ENCODE assay signal across 34 cellular contexts in genomic region chr13:79941752-79942151, GRCh38.
"Had no signal": no experiment of that assay in that cellular context is flagged by ENCODE, and none has a peak within 500 bp of the region (broad histone marks: within the 10 kb centered on the region; RNA-seq: fewer than 3 reads in every experiment).

No MANE protein-coding gene starts in this region.

- H3K9me3 ChIP-seq: adrenal gland, body of pancreas, breast epithelium had no signal

- H3K4me1 ChIP-seq: adrenal gland, breast epithelium had no signal

- H3K4me3 Mint-ChIP-seq: activated B cell treated with CpG ODN at 0.5 μM for 24 hours; activated CD4-positive, alpha-beta memory T cell treated with anti-CD3 and anti-CD28 coated beads for 36 hours; activated CD4-positive, alpha-beta T cell treated with anti-CD3 and anti-CD28 coated beads, Interleukin-2, amount 10 ng/mL, durations not matched to agents 24 days and 14 days; activated CD8-positive, alpha-beta T cell treated with anti-CD3 and anti-CD28 coated beads for 36 hours; activated naive CD4-positive, alpha-beta T cell treated with anti-CD3 and anti-CD28 coated beads for 36 hours; activated naive CD8-positive, alpha-beta T cell treated with anti-CD3 and anti-CD28 coated beads for 36 hours; activated T-cell treated with anti-CD3 and anti-CD28 coated beads, Interleukin-2, amount 50 U/mL, for 4 hours; activated T-cell treated with anti-CD3 and anti-CD28 coated beads, Interleukin-2, amount 50 U/mL, for 72 hours; activated T-helper 1 cell treated with anti-CD3 and anti-CD28 coated beads, Interleukin-12 subunit alpha, Interleukin-12 subunit beta, Interleukin-2, Interleukin-4 antibody, amounts not matched to agents 30 ng/mL and 10 ng/mL and 1 ng/mL, durations not matched to agents 14 hours and 24 hours and 36 hours; activated T-helper 17 cell treated with anti-CD3 and anti-CD28 coated beads, Interleukin-2, amount 50 U/mL, for 72 hours; T-helper 1 cell treated with Interleukin-12 subunit alpha and Interleukin-12 subunit beta and Interleukin-4 antibody, amounts not matched to agents 30 μg/mL and 1 μg/mL, for 36 hours; T-helper 2 cell treated with Interferon-gamma antibody and Interleukin-4, amounts not matched to agents 5 μg/mL and 100 μg/mL, for 36 hours had no signal

- H3K4me1 Mint-ChIP-seq: activated B cell treated with CpG ODN at 0.5 μM for 24 hours; activated CD4-positive, alpha-beta T cell treated with anti-CD3 and anti-CD28 coated beads, Interleukin-2, amount 10 ng/mL, durations not matched to agents 24 days and 14 days; activated naive CD8-positive, alpha-beta T cell treated with anti-CD3 and anti-CD28 coated beads for 36 hours; activated T-helper 17 cell treated with anti-CD3 and anti-CD28 coated beads, Interleukin-2, amount 50 U/mL, for 72 hours had no signal

- H3K27me3 ChIP-seq: adrenal gland, body of pancreas, brain microvascular endothelial cell, breast epithelium had no signal

- H3K4me3 ChIP-seq: adrenal gland, body of pancreas, breast epithelium had no signal

- H3K36me3 Mint-ChIP-seq: activated CD4-positive, alpha-beta memory T cell treated with anti-CD3 and anti-CD28 coated beads for 36 hours; activated naive CD4-positive, alpha-beta T cell treated with anti-CD3 and anti-CD28 coated beads, Interleukin-2, amount 50 U/mL, for 72 hours; activated naive CD8-positive, alpha-beta T cell treated with anti-CD3 and anti-CD28 coated beads for 36 hours had no signal

- DNase-seq: activated B cell treated with CpG ODN at 0.5 μM for 24 hours; activated CD4-positive, alpha-beta memory T cell treated with anti-CD3 and anti-CD28 coated beads for 36 hours; activated CD4-positive, alpha-beta T cell treated with anti-CD3 and anti-CD28 coated beads for 4 hours; activated CD4-positive, alpha-beta T cell treated with anti-CD3 and anti-CD28 coated beads, Interleukin-2, amount 10 ng/mL, durations not matched to agents 24 days and 14 days; activated CD4-positive, alpha-beta T cell treated with anti-CD3 and anti-CD28 coated beads, Interleukin-2, amount 50 U/mL, for 1 hour; activated CD4-positive, alpha-beta T cell treated with anti-CD3 and anti-CD28 coated beads, Interleukin-2, amount 50 U/mL, for 4 hours; activated CD4-positive, CD25-positive, alpha-beta regulatory T cell treated with anti-CD3 and anti-CD28 coated beads, Interleukin-2, amount 50 U/mL, for 72 hours; activated CD8-positive, alpha-beta memory T cell treated with anti-CD3 and anti-CD28 coated beads, Interleukin-2, amount 50 U/mL, for 4 hours; activated CD8-positive, alpha-beta T cell treated with anti-CD3 and anti-CD28 coated beads for 36 hours; activated effector memory CD4-positive, alpha-beta T cell treated with anti-CD3 and anti-CD28 coated beads, Interleukin-2, amount 50 U/mL, for 16 hours; activated gamma-delta T cell treated with Interleukin-2 at 50 U/mL for 16 hours; activated naive CD4-positive, alpha-beta T cell; activated naive CD4-positive, alpha-beta T cell treated with anti-CD3 and anti-CD28 coated beads for 36 hours; activated naive CD4-positive, alpha-beta T cell treated with anti-CD3 and anti-CD28 coated beads, Interleukin-2, amount 50 U/mL, for 16 hours; activated naive CD8-positive, alpha-beta T cell treated with anti-CD3 and anti-CD28 coated beads for 36 hours; activated T-cell treated with anti-CD3 and anti-CD28 coated beads for 4 hours; activated T-cell treated with anti-CD3 and anti-CD28 coated beads, Interleukin-2, amount 50 U/mL, for 1 hour; activated T-cell treated with anti-CD3 and anti-CD28 coated beads, Interleukin-2, amount 50 U/mL, for 4 hours; activated T-cell treated with anti-CD3 and anti-CD28 coated beads, Interleukin-2, amount 50 U/mL, for 72 hours; adrenal gland; amniotic stem cell; aorta; body of pancreas; brain microvascular endothelial cell; central memory CD4-positive, alpha-beta T cell; T-helper 2 cell; T-helper 9 cell had no signal

- H3K9me3 Mint-ChIP-seq: activated B cell treated with CpG ODN at 0.5 μM for 24 hours; activated CD4-positive, alpha-beta memory T cell treated with anti-CD3 and anti-CD28 coated beads for 36 hours; activated CD4-positive, alpha-beta T cell treated with anti-CD3 and anti-CD28 coated beads, Interleukin-2, amount 10 ng/mL, durations not matched to agents 24 days and 14 days; activated CD8-positive, alpha-beta T cell treated with anti-CD3 and anti-CD28 coated beads for 36 hours; activated naive CD4-positive, alpha-beta T cell treated with anti-CD3 and anti-CD28 coated beads for 36 hours; activated naive CD8-positive, alpha-beta T cell treated with anti-CD3 and anti-CD28 coated beads for 36 hours; activated T-helper 1 cell treated with anti-CD3 and anti-CD28 coated beads, Interleukin-12 subunit alpha, Interleukin-12 subunit beta, Interleukin-2, Interleukin-4 antibody, amounts not matched to agents 30 ng/mL and 10 ng/mL and 1 ng/mL, durations not matched to agents 14 hours and 24 hours and 36 hours; T-helper 1 cell treated with Interleukin-12 subunit alpha and Interleukin-12 subunit beta and Interleukin-4 antibody, amounts not matched to agents 30 μg/mL and 1 μg/mL, for 36 hours; T-helper 2 cell treated with Interferon-gamma antibody and Interleukin-4, amounts not matched to agents 5 μg/mL and 100 μg/mL, for 36 hours had no signal

- H3K36me3 ChIP-seq: adrenal gland, brain microvascular endothelial cell, breast epithelium had no signal

- H3K27me3 Mint-ChIP-seq: activated CD4-positive, alpha-beta memory T cell treated with anti-CD3 and anti-CD28 coated beads for 36 hours; activated CD4-positive, alpha-beta T cell treated with anti-CD3 and anti-CD28 coated beads, Interleukin-2, amount 10 ng/mL, durations not matched to agents 24 days and 14 days; activated CD8-positive, alpha-beta T cell treated with anti-CD3 and anti-CD28 coated beads for 36 hours; activated naive CD8-positive, alpha-beta T cell treated with anti-CD3 and anti-CD28 coated beads for 36 hours; activated T-helper 17 cell treated with anti-CD3 and anti-CD28 coated beads, Interleukin-2, amount 50 U/mL, for 72 hours had no signal

- H3K27ac ChIP-seq: adrenal gland, body of pancreas, brain microvascular endothelial cell, breast epithelium, VCaP had no signal

- H3K27ac Mint-ChIP-seq: activated B cell treated with CpG ODN at 0.5 μM for 24 hours; activated CD4-positive, alpha-beta memory T cell treated with anti-CD3 and anti-CD28 coated beads for 36 hours; activated CD4-positive, alpha-beta T cell treated with anti-CD3 and anti-CD28 coated beads, Interleukin-2, amount 10 ng/mL, durations not matched to agents 24 days and 14 days; activated CD8-positive, alpha-beta T cell treated with anti-CD3 and anti-CD28 coated beads for 36 hours; activated naive CD4-positive, alpha-beta T cell treated with anti-CD3 and anti-CD28 coated beads for 36 hours; activated naive CD4-positive, alpha-beta T cell treated with anti-CD3 and anti-CD28 coated beads, Interleukin-2, amount 50 U/mL, for 72 hours; activated naive CD8-positive, alpha-beta T cell treated with anti-CD3 and anti-CD28 coated beads for 36 hours; activated T-cell treated with anti-CD3 and anti-CD28 coated beads, Interleukin-2, amount 50 U/mL, for 72 hours; activated T-helper 1 cell treated with anti-CD3 and anti-CD28 coated beads, Interleukin-12 subunit alpha, Interleukin-12 subunit beta, Interleukin-2, Interleukin-4 antibody, amounts not matched to agents 30 ng/mL and 10 ng/mL and 1 ng/mL, durations not matched to agents 14 hours and 24 hours and 36 hours; activated T-helper 17 cell treated with anti-CD3 and anti-CD28 coated beads, Interleukin-2, amount 50 U/mL, for 72 hours; T-helper 1 cell treated with Interleukin-12 subunit alpha and Interleukin-12 subunit beta and Interleukin-4 antibody, amounts not matched to agents 30 μg/mL and 1 μg/mL, for 36 hours; T-helper 2 cell treated with Interferon-gamma antibody and Interleukin-4, amounts not matched to agents 5 μg/mL and 100 μg/mL, for 36 hours had no signal
